Comparison of ENCODE assay signal across 19 cellular contexts in genomic region chr2:53096346-53096745, GRCh38.
"Had no signal": no experiment of that assay in that cellular context is flagged by ENCODE, and none has a peak within 500 bp of the region (broad histone marks: within the 10 kb centered on the region; RNA-seq: fewer than 3 reads in every experiment).

No MANE protein-coding gene starts in this region.

- H3K9me3 Mint-ChIP-seq: dendritic cell treated with granulocyte-macrophage colony-stimulating factor and Interleukin-4, amounts not matched to agents 40 ng/mL and 50 ng/mL, for 4 days; memory B cell; naive B cell; stimulated activated naive B cell treated with anti-CD40 and anti-IgM and Interleukin-4, amounts not matched to agents 10 μg/mL and 1 μg/mL and 100 μg/mL, for 72 hours had no signal

- H3K4me1 Mint-ChIP-seq: memory B cell; naive B cell; stimulated activated naive B cell treated with anti-CD40 and anti-IgM and Interleukin-4, amounts not matched to agents 10 μg/mL and 1 μg/mL and 100 μg/mL, for 72 hours had no signal

- H3K4me1 ChIP-seq: esophagus squamous epithelium, heart left ventricle, left ventricle myocardium inferior, lower lobe of right lung, stomach had no signal

- H3K9me3 ChIP-seq: esophagus squamous epithelium, heart left ventricle, left ventricle myocardium inferior, lower lobe of right lung, neutrophil, stomach had no signal

- H3K4me3 Mint-ChIP-seq: dendritic cell treated with granulocyte-macrophage colony-stimulating factor and Interleukin-4, amounts not matched to agents 40 ng/mL and 50 ng/mL, for 4 days; memory B cell; naive B cell; stimulated activated naive B cell treated with anti-CD40 and anti-IgM and Interleukin-4, amounts not matched to agents 10 μg/mL and 1 μg/mL and 100 μg/mL, for 72 hours had no signal

- H3K36me3 Mint-ChIP-seq: memory B cell; naive B cell; stimulated activated naive B cell treated with anti-CD40 and anti-IgM and Interleukin-4, amounts not matched to agents 10 μg/mL and 1 μg/mL and 100 μg/mL, for 72 hours had no signal

- H3K27me3 Mint-ChIP-seq: dendritic cell treated with granulocyte-macrophage colony-stimulating factor and Interleukin-4, amounts not matched to agents 40 ng/mL and 50 ng/mL, for 4 days; memory B cell; naive B cell; stimulated activated naive B cell treated with anti-CD40 and anti-IgM and Interleukin-4, amounts not matched to agents 10 μg/mL and 1 μg/mL and 100 μg/mL, for 72 hours had no signal

- H3K27ac ChIP-seq: cardiac muscle cell, esophagus squamous epithelium, heart left ventricle, left ventricle myocardium inferior, lower lobe of right lung, neutrophil, stomach had no signal

- H3K4me3 ChIP-seq: cardiac muscle cell, esophagus squamous epithelium, heart left ventricle, left ventricle myocardium inferior, lower lobe of right lung, stomach had no signal

- H3K27ac Mint-ChIP-seq: dendritic cell treated with granulocyte-macrophage colony-stimulating factor and Interleukin-4, amounts not matched to agents 40 ng/mL and 50 ng/mL, for 4 days; memory B cell; naive B cell; stimulated activated naive B cell treated with anti-CD40 and anti-IgM and Interleukin-4, amounts not matched to agents 10 μg/mL and 1 μg/mL and 100 μg/mL, for 72 hours had no signal

- H3K36me3 ChIP-seq: cardiac muscle cell, esophagus squamous epithelium, heart left ventricle, left ventricle myocardium inferior, lower lobe of right lung, neutrophil, stomach had no signal

- ATAC-seq: heart left ventricle; lower lobe of right lung; sciatic nerve; stimulated activated naive B cell treated with anti-CD40 and anti-IgM and Interleukin-4, amounts not matched to agents 10 μg/mL and 1 μg/mL and 100 μg/mL, for 72 hours had no signal

- DNase-seq: esophagus squamous epithelium; foreskin melanocyte; heart left ventricle; hippocampal formation; left ventricle myocardium inferior; lower lobe of right lung; midbrain; naive B cell; stimulated activated CD4-positive, alpha-beta T cell treated with anti-CD3 and anti-CD28 coated beads, Interleukin-2, amount 100 ng/mL, for 24 hours; stimulated activated CD4-positive, alpha-beta T cell treated with anti-CD3 and anti-CD28 coated beads, Interleukin-4, amount 100 ng/mL, for 4 hours; stimulated activated naive B cell treated with anti-CD40 and anti-IgM and Interleukin-4, amounts not matched to agents 10 μg/mL and 1 μg/mL and 100 μg/mL, for 72 hours; stomach; substantia nigra; trophoblast cell had no signal

- H3K27me3 ChIP-seq: cardiac muscle cell, esophagus squamous epithelium, heart left ventricle, neutrophil, stomach had no signal
